ENCODE assay signal across 9 cellular contexts in genomic region chr1:173410794-173411236, GRCh38.
A peak's percentile ranks its signal among the peaks of the same experiment; 100 is the strongest.
DNase-seq lines count a peak whose midpoint lies in the region; ATAC-seq and TF ChIP-seq lines count a peak whose summit lies in the region.
"Had no signal": no experiment of that assay in that cellular context is flagged by ENCODE, and none has a peak within 500 bp of the region (broad histone marks: within the 10 kb centered on the region; RNA-seq: fewer than 3 reads in every experiment).

No MANE protein-coding gene starts in this region.

- in situ Hi-C loops in GM13977 (cut with MboI; ENCODE audit: low pct_unique_long_range_greater_than_20kb, low sequenced_read_pairs, unreplicated experiment), result loop anchor here (5.0 to 25.0 kb wide), 3 partner anchors 79 to 666 kb away; no protein-coding TSS in a partner anchor

- peaks cover 3% of the 10 kb centered on the region for H3K27me3 Mint-ChIP-seq in dendritic cell treated with granulocyte-macrophage colony-stimulating factor and Interleukin-4, amounts not matched to agents 40 ng/mL and 50 ng/mL, for 4 days
- H3K27me3 Mint-ChIP-seq: activated naive CD4-positive, alpha-beta T cell treated with anti-CD3 and anti-CD28 coated beads, Interleukin-2, amount 50 U/mL, for 24 hours had no signal

- intact Hi-C loops in dendritic cell treated with granulocyte-macrophage colony-stimulating factor and Interleukin-4, amounts not matched to agents 40 ng/mL and 50 ng/mL, for 4 days (cut with micrococcal nuclease), result no loop called here

- no peaks in the 10 kb centered on the region for H3K9me3 Mint-ChIP-seq in dendritic cell treated with granulocyte-macrophage colony-stimulating factor and Interleukin-4, amounts not matched to agents 40 ng/mL and 50 ng/mL, for 4 days
- H3K9me3 Mint-ChIP-seq: activated naive CD4-positive, alpha-beta T cell treated with anti-CD3 and anti-CD28 coated beads, Interleukin-2, amount 50 U/mL, for 24 hours had no signal

- H3K36me3 Mint-ChIP-seq in dendritic cell treated with granulocyte-macrophage colony-stimulating factor and Interleukin-4, amounts not matched to agents 40 ng/mL and 50 ng/mL, for 4 days (ENCODE audit: low read depth), result no peaks in the 10 kb centered on the region

- peak; percentile 26 for DNase-seq in GM13977 (ENCODE audit: low spot score)
- no peak for DNase-seq in NCI-H1694 treated with DMSO at 0.1 percent for 48 hours (lab: John Stamatoyannopoulos, UW)
- no peak for DNase-seq in HPDE6-E6E7 (ENCODE audit: extremely low spot score)
- DNase-seq in cerebellar cortex (ENCODE audit: low spot score), result no peak
- DNase-seq in HK-2 (ENCODE audit: unreplicated experiment), result no peak

- ATAC-seq in GM19468 (IDR thresholded peaks at IDR 0.05; ENCODE audit: extremely low read depth, unreplicated experiment) (peak; percentile 44), HG03139 (IDR thresholded peaks at IDR 0.05; ENCODE audit: unreplicated experiment) (peak; percentile 43)

- no peak for TF ChIP-seq CTCF in GM13977 (IDR thresholded peaks at IDR 0.05; ENCODE audit: extremely low read depth, insufficient read depth, missing control alignments)

- peaks cover 62% of the 10 kb centered on the region for H3K4me1 Mint-ChIP-seq in dendritic cell treated with granulocyte-macrophage colony-stimulating factor and Interleukin-4, amounts not matched to agents 40 ng/mL and 50 ng/mL, for 4 days (ENCODE audit: low read depth)

- peak overlapping the region; percentile 57 for H3K27ac Mint-ChIP-seq in dendritic cell treated with granulocyte-macrophage colony-stimulating factor and Interleukin-4, amounts not matched to agents 40 ng/mL and 50 ng/mL, for 4 days
- H3K27ac Mint-ChIP-seq: activated naive CD4-positive, alpha-beta T cell treated with anti-CD3 and anti-CD28 coated beads, Interleukin-2, amount 50 U/mL, for 24 hours had no signal

- no peak overlapping the region for H3K4me3 Mint-ChIP-seq in dendritic cell treated with granulocyte-macrophage colony-stimulating factor and Interleukin-4, amounts not matched to agents 40 ng/mL and 50 ng/mL, for 4 days
- H3K4me3 Mint-ChIP-seq: activated naive CD4-positive, alpha-beta T cell treated with anti-CD3 and anti-CD28 coated beads, Interleukin-2, amount 50 U/mL, for 24 hours had no signal
